1 cellular context compared by ENCODE assay signal in the genomic region with DNA sequence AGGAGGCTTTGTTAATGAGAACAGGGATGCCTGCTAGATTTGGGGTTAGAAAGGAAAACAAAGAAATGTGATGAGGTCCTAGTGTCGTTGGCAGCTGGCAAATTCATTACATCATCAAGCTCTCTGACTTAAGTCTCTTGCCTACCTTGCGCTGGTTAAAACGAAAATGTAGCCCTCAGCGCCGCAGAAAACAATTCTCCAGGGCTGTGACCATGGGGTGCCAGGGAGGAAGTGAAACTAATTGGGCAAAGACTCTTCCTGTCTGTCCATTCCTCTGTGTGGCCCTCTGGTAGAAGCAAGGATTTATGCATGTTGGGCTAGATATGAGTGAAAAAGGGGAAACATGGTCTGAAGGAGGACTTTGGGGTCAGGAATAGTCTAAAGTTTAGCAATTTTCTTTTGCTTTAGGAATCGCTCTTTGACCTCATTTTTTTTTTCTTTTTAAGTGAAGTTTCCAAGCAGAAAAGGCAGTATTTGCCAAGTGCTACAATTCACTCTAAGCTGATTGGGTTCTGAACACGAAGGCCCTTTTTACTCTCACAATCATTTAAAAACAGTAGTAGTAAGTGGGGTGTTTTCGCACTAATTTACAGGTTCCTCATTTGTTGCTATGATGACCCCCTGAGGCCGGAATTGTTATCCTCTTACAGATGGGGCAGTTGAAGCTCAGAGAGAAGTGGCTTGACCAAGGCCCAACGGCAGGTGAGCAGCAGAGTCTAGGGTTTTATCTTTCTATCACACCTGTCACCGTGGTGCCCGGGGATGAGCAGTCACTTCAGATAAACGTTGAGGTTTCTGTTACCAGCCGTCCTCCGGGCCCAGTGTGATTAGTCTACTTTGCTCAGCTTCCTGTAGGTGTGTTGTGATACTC.
TF ChIP-seq lines count a peak whose summit lies in the region.

No MANE protein-coding gene starts in this region.

TF ChIP-seq in H1, 55 proteins besides CTCF, POLR2A, EP300 and RAD21 (continued from another document):
- TF ChIP-seq ATF2 (IDR thresholded peaks at IDR 0.05; ENCODE audit: low read length) (no peak), ATF3 (IDR thresholded peaks at IDR 0.05; ENCODE audit: insufficient read depth, low read depth, low read length) (no peak), CEBPB (IDR thresholded peaks at IDR 0.05; ENCODE audit: low read depth, low read length) (no peak), CBX5 (IDR thresholded peaks at IDR 0.05; ENCODE audit: low read depth, low read length) (no peak), GTF2F1 (IDR thresholded peaks at IDR 0.05; ENCODE audit: borderline replicate concordance, low read depth, low read length) (no peak), RNF2 (IDR thresholded peaks at IDR 0.05; ENCODE audit: borderline replicate concordance, low read depth, low read length, missing control alignments, poor library complexity, severe bottlenecking) (no peak), TAF7 (optimal IDR thresholded peaks at IDR 0.05; ENCODE audit: borderline replicate concordance, low read depth, low read length) (no peak), NANOG (IDR thresholded peaks at IDR 0.05; ENCODE audit: insufficient read depth, low read depth, low read length, poor library complexity, severe bottlenecking) (no peak), RXRA (IDR thresholded peaks at IDR 0.05; ENCODE audit: insufficient read depth, low read depth, low read length) (no peak), TCF12 (IDR thresholded peaks at IDR 0.05; ENCODE audit: low read depth, low read length) (no peak), RBBP5 (IDR thresholded peaks at IDR 0.05; ENCODE audit: borderline replicate concordance, low read depth, low read length) (no peak)
TF ChIP-seq in H1: peak in this region for 0.
